In genomic region chr7:128298004-128298403, GRCh38 we compare ENCODE assay signal across 10 cellular contexts. TPM values are rescaled to one million over a fixed set of nuclear protein-coding genes. Genes with fewer than 3 reads are reported as not detected.
"Had no signal": no experiment of that assay in that cellular context is flagged by ENCODE, and none has a peak within 500 bp of the region (broad histone marks: within the 10 kb centered on the region; RNA-seq: fewer than 3 reads in every experiment).

No MANE protein-coding gene starts in this region.

RNA-seq across cellular contexts. Expression of gene LEP, which starts 56.9 kb away (rescaled TPM):
- total RNA-seq: natural killer cell treated with Interleukin-12 subunit alpha and Interleukin-12 subunit beta and Interleukin-15 and Interleukin-18, amount 100 ng/mL, for 72 hours; neural crest cell; osteocyte; prostate gland; pulmonary artery endothelial cell; smooth muscle cell; stomach; temporal lobe; thoracic aorta; upper lobe of left lung had no signal
- polyA plus RNA-seq: smooth muscle cell had no signal
